8 cellular contexts compared by ENCODE assay signal in genomic region chr17:2089021-2089422, GRCh38. TPM values are rescaled to one million over a fixed set of nuclear protein-coding genes. Genes with fewer than 3 reads are reported as not detected.
DNase-seq lines count a peak whose midpoint lies in the region; ATAC-seq lines count a peak whose summit lies in the region.

No MANE protein-coding gene starts in this region.

- peak overlapping the region; percentile 86 for H3K4me3 Mint-ChIP-seq in activated CD4-positive, alpha-beta T cell treated with anti-CD3 and anti-CD28 coated beads, Interleukin-2, amount 10 ng/mL, durations not matched to agents 24 days and 14 days
- H3K4me3 Mint-ChIP-seq in activated naive CD4-positive, alpha-beta T cell treated with anti-CD3 and anti-CD28 coated beads, Interleukin-2, amount 50 U/mL, for 24 hours, result peak overlapping the region; percentile 96

- peaks cover 79% of the 10 kb centered on the region for H3K4me1 Mint-ChIP-seq in activated CD4-positive, alpha-beta T cell treated with anti-CD3 and anti-CD28 coated beads, Interleukin-2, amount 10 ng/mL, durations not matched to agents 24 days and 14 days
- peaks cover 67% of the 10 kb centered on the region for H3K4me1 Mint-ChIP-seq in activated naive CD4-positive, alpha-beta T cell treated with anti-CD3 and anti-CD28 coated beads, Interleukin-2, amount 50 U/mL, for 24 hours

- H3K4me3 ChIP-seq in mesodermal cell (ENCODE audit: extremely low read depth, insufficient read depth, low read length, poor library complexity, severe bottlenecking), result no peak overlapping the region

- H3K36me3 Mint-ChIP-seq in activated CD4-positive, alpha-beta T cell treated with anti-CD3 and anti-CD28 coated beads, Interleukin-2, amount 10 ng/mL, durations not matched to agents 24 days and 14 days (ENCODE audit: low read depth), result peaks cover 17% of the 10 kb centered on the region
- peaks cover 9% of the 10 kb centered on the region for H3K36me3 Mint-ChIP-seq in activated naive CD4-positive, alpha-beta T cell treated with anti-CD3 and anti-CD28 coated beads, Interleukin-2, amount 50 U/mL, for 24 hours

- peak overlapping the region; percentile 94 for H3K27ac Mint-ChIP-seq in activated CD4-positive, alpha-beta T cell treated with anti-CD3 and anti-CD28 coated beads, Interleukin-2, amount 10 ng/mL, durations not matched to agents 24 days and 14 days
- peak overlapping the region; percentile 94 for H3K27ac Mint-ChIP-seq in activated naive CD4-positive, alpha-beta T cell treated with anti-CD3 and anti-CD28 coated beads, Interleukin-2, amount 50 U/mL, for 24 hours

- no peaks in the 10 kb centered on the region for H3K9me3 Mint-ChIP-seq in activated CD4-positive, alpha-beta T cell treated with anti-CD3 and anti-CD28 coated beads, Interleukin-2, amount 10 ng/mL, durations not matched to agents 24 days and 14 days
- no peaks in the 10 kb centered on the region for H3K9me3 Mint-ChIP-seq in activated naive CD4-positive, alpha-beta T cell treated with anti-CD3 and anti-CD28 coated beads, Interleukin-2, amount 50 U/mL, for 24 hours

- H3K36me3 ChIP-seq in mesodermal cell (ENCODE audit: control insufficient read depth, insufficient read depth, low read length), result peaks cover 13% of the 10 kb centered on the region

- WGBS in mesodermal cell (ENCODE audit: insufficient coverage in 2 of 2), 2 experiments, result 77 to 79% methylated on average over 6 to 7 of the region's 8 CpGs

- peaks cover 54% of the 10 kb centered on the region for H3K4me1 ChIP-seq in mesodermal cell (ENCODE audit: control insufficient read depth, insufficient read depth, low read length, poor library complexity, severe bottlenecking)

- H3K27me3 Mint-ChIP-seq in activated CD4-positive, alpha-beta T cell treated with anti-CD3 and anti-CD28 coated beads, Interleukin-2, amount 10 ng/mL, durations not matched to agents 24 days and 14 days, result no peaks in the 10 kb centered on the region
- H3K27me3 Mint-ChIP-seq in activated naive CD4-positive, alpha-beta T cell treated with anti-CD3 and anti-CD28 coated beads, Interleukin-2, amount 50 U/mL, for 24 hours, result no peaks in the 10 kb centered on the region

- intact Hi-C loops in activated CD4-positive, alpha-beta T cell treated with anti-CD3 and anti-CD28 coated beads, Interleukin-2, amount 10 ng/mL, durations not matched to agents 24 days and 14 days (cut with micrococcal nuclease), result loop anchor here (1.0 to 5.0 kb wide), 6 partner anchors 14 to 217 kb away; no protein-coding TSS in a partner anchor

- ATAC-seq in HG03060 (IDR thresholded peaks at IDR 0.05; ENCODE audit: low read depth, unreplicated experiment), result peak; percentile 6

- no peaks in the 10 kb centered on the region for H3K9me3 ChIP-seq in mesodermal cell (ENCODE audit: control insufficient read depth, low read length)

- DNase-seq in activated CD4-positive, alpha-beta T cell treated with anti-CD3 and anti-CD28 coated beads, Interleukin-2, amount 10 ng/mL, durations not matched to agents 24 days and 14 days, result no peak
- no peak for DNase-seq in activated CD4-positive, alpha-beta T cell treated with anti-CD3 and anti-CD28 coated beads for 4 hours
- no peak for DNase-seq in NCI-H2171 (lab: John Stamatoyannopoulos, UW)
- DNase-seq in ecto neural progenitor cell (ENCODE audit: low spot score), result no peak
- no peak for DNase-seq in NCI-H510A treated with DMSO at 0.1 percent for 48 hours (lab: John Stamatoyannopoulos, UW)

- H3K27ac ChIP-seq in mesodermal cell (ENCODE audit: low read depth, low read length, severe bottlenecking), result peak overlapping the region; percentile 54

RNA-seq across cellular contexts. Expression of gene HIC1, which starts 34.1 kb away (rescaled TPM):
- 49.4 and 51.6 TPM in 2 replicates for total RNA-seq in activated CD4-positive, alpha-beta T cell treated with anti-CD3 and anti-CD28 coated beads, Interleukin-2, amount 10 ng/mL, durations not matched to agents 24 days and 14 days
- polyA plus RNA-seq in mesodermal cell (2013, experiment 1 of 2), result 1.3 TPM
- 2.1 TPM for polyA plus RNA-seq in mesodermal cell (2013, experiment 2 of 2)

RNA-seq across cellular contexts. Expression of gene OVCA2, which starts 47.2 kb away (rescaled TPM):
- total RNA-seq in activated CD4-positive, alpha-beta T cell treated with anti-CD3 and anti-CD28 coated beads, Interleukin-2, amount 10 ng/mL, durations not matched to agents 24 days and 14 days, result 36.5 and 37.7 TPM in 2 replicates
- polyA plus RNA-seq in mesodermal cell (2013, experiment 1 of 2), result 25.9 TPM
- polyA plus RNA-seq in mesodermal cell (2013, experiment 2 of 2), result 25.3 TPM

RNA-seq across cellular contexts. Expression of gene DPH1, which starts 59.1 kb away (rescaled TPM):
- 50.8 and 55.9 TPM in 2 replicates for total RNA-seq in activated CD4-positive, alpha-beta T cell treated with anti-CD3 and anti-CD28 coated beads, Interleukin-2, amount 10 ng/mL, durations not matched to agents 24 days and 14 days
- 23.9 TPM for polyA plus RNA-seq in mesodermal cell (2013, experiment 1 of 2)
- polyA plus RNA-seq in mesodermal cell (2013, experiment 2 of 2), result 26.9 TPM
